17 cellular contexts compared by ENCODE assay signal in the genomic region with DNA sequence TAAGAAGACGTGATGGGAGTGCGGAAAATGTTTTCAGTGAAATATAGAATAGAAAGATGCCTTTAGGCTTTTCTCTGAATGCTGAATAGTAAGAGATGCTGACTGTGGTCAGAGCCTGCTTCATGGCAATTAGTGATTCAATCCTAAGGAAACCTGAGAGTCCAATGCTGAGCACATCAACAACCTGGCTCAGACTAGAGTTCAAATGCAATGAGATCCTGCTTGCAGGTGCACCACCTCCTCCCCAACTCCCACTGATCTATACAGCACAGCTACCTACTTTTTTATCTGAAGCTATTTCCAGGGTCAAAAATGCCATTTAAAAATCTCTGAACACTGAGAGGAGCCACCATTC.
DNase-seq lines count a peak whose midpoint lies in the region; ATAC-seq and TF ChIP-seq lines count a peak whose summit lies in the region.
"Had no signal": no experiment of that assay in that cellular context is flagged by ENCODE, and none has a peak within 500 bp of the region (broad histone marks: within the 10 kb centered on the region; RNA-seq: fewer than 3 reads in every experiment).

No MANE protein-coding gene starts in this region.

- no peak overlapping the region for H3K4me3 Mint-ChIP-seq in WTC11
- no peak overlapping the region for H3K4me3 Mint-ChIP-seq in mesothelial cell of epicardium

- peaks cover 0 to 4% (median 0%) of the 10 kb centered on the region in 11 experiments; a peak in 1 of 22 replicates for H3K9me3 ChIP-seq in BLaER1 treated with 17β-estradiol and CSF1 and Interleukin-3, amounts not matched to agents 10 nM and 100 nM (replicated peaks in 1 of 11)
- H3K9me3 ChIP-seq: body of pancreas, SK-N-SH had no signal

- H3K27me3 Mint-ChIP-seq in WTC11 (ENCODE audit: low read depth) (no peaks in the 10 kb centered on the region), mesothelial cell of epicardium (ENCODE audit: low read depth) (no peaks in the 10 kb centered on the region)

- CTCF ChIA-PET in WTC11 (lab: Charles Lee), result interaction anchor here (3.9 kb wide), 1 partner anchor 13 kb away, joined by 25 read pairs; no protein-coding TSS in a partner anchor
- CTCF ChIA-PET in HEK293T (lab: Yijun Ruan, JAX), result interaction anchor here (0.6 kb wide), 1 partner anchor 21 kb away, joined by 3 read pairs; no protein-coding TSS in a partner anchor

- H3K27ac ChIP-seq in BLaER1 treated with 17β-estradiol and CSF1 and Interleukin-3, amounts not matched to agents 10 nM and 100 nM, result no peak overlapping the region
- H3K27ac ChIP-seq: GM23248, skin epidermis had no signal

- ATAC-seq in WTC11 (0 out of 2 replicates have a peak, but pooled peaks have one; percentile 16), GM21529 (IDR thresholded peaks at IDR 0.05; ENCODE audit: unreplicated experiment) (no peak)
- ATAC-seq: body of pancreas had no signal

- H3K4me2 ChIP-seq in BLaER1 treated with 17β-estradiol and CSF1 and Interleukin-3, amounts not matched to agents 10 nM and 100 nM, result peak overlapping the region in 10 of 11 experiments; percentile 16 to 69 (median 37); a peak in 13 of 22 replicates
- H3K4me2 ChIP-seq: SK-N-SH had no signal

- H3K4me1 Mint-ChIP-seq in WTC11, result peaks cover 42% of the 10 kb centered on the region
- H3K4me1 Mint-ChIP-seq in mesothelial cell of epicardium, result peaks cover 37% of the 10 kb centered on the region

- peaks cover 0 to 100% (median 12%) of the 10 kb centered on the region in 11 experiments; a peak in 12 of 22 replicates for H4K20me1 ChIP-seq in BLaER1 treated with 17β-estradiol and CSF1 and Interleukin-3, amounts not matched to agents 10 nM and 100 nM

- peaks cover 0 to 17% (median 11%) of the 10 kb centered on the region in 11 experiments; a peak in 6 of 22 replicates for H3K36me3 ChIP-seq in BLaER1 treated with 17β-estradiol and CSF1 and Interleukin-3, amounts not matched to agents 10 nM and 100 nM

- H3K27me3 ChIP-seq in BLaER1 treated with 17β-estradiol and CSF1 and Interleukin-3, amounts not matched to agents 10 nM and 100 nM, result no peaks in the 10 kb centered on the region
- H3K27me3 ChIP-seq: body of pancreas had no signal

- no peak overlapping the region for H3K4me3 ChIP-seq in BLaER1 treated with 17β-estradiol and CSF1 and Interleukin-3, amounts not matched to agents 10 nM and 100 nM
- H3K4me3 ChIP-seq: body of pancreas, GM23248, lung, skin epidermis had no signal

- peaks cover 37 to 92% (median 58%) of the 10 kb centered on the region in 10 experiments for H3K4me1 ChIP-seq in BLaER1 treated with 17β-estradiol and CSF1 and Interleukin-3, amounts not matched to agents 10 nM and 100 nM

- POLR2A ChIA-PET in WTC11 (lab: Charles Lee), result interaction anchor here (0.5 kb wide), 1 partner anchor 66 kb away, joined by 15 read pairs; the partner anchor contains the start of gene AAK1
- POLR2A ChIA-PET in HEK293T (lab: Yijun Ruan, JAX), result no interaction called here

- DNase-seq in EH (ENCODE audit: low read depth) (peak; percentile 33), WTC11 (ENCODE audit: low spot score) (no peak), mesothelial cell of epicardium (ENCODE audit: low spot score in 2 of 2, unreplicated experiment in 2 of 2) (no peak), DMS114 treated with DMSO at 0.1 percent for 48 hours (lab: John Stamatoyannopoulos, UW; ENCODE audit: unreplicated experiment) (no peak), cerebellar cortex (ENCODE audit: low spot score) (no peak), HEK293T (ENCODE audit: extremely low spot score) (no peak)
- DNase-seq: activated effector memory CD4-positive, alpha-beta T cell treated with anti-CD3 and anti-CD28 coated beads, Interleukin-2, amount 50 U/mL, for 16 hours; body of pancreas; GM23248; NCI-H1048; OCI-M1; SK-N-SH; stimulated activated naive CD4-positive, alpha-beta T cell had no signal

- TF ChIP-seq CTCF in WTC11 (IDR thresholded peaks at IDR 0.05), result no peak
- TF ChIP-seq CTCF in mesothelial cell of epicardium (IDR thresholded peaks at IDR 0.05; ENCODE audit: unreplicated experiment), result no peak

- H3K27ac Mint-ChIP-seq in WTC11, result peak overlapping the region; percentile 24; the same call in 1 of the 2 replicates
- peak overlapping the region; percentile 33 for H3K27ac Mint-ChIP-seq in mesothelial cell of epicardium

- H3K9me3 Mint-ChIP-seq in WTC11, result no peaks in the 10 kb centered on the region
- H3K9me3 Mint-ChIP-seq in mesothelial cell of epicardium, result no peaks in the 10 kb centered on the region

- H3K36me3 Mint-ChIP-seq in WTC11, result no peaks in the 10 kb centered on the region
- H3K36me3 Mint-ChIP-seq in mesothelial cell of epicardium, result no peaks in the 10 kb centered on the region

- no peak overlapping the region for H3K9ac ChIP-seq in BLaER1 treated with 17β-estradiol and CSF1 and Interleukin-3, amounts not matched to agents 10 nM and 100 nM
- H3K9ac ChIP-seq: GM23248, SK-N-SH had no signal

TF ChIP-seq in WTC11, 78 proteins besides CTCF, POLR2A, EP300 and RAD21 (continues in another document):
- TF ChIP-seq GRHL2 (CRISPR knock-in tag; IDR thresholded peaks at IDR 0.05; ENCODE audit: insufficient replicate concordance, severe bottlenecking) (no peak), FOXK1 (CRISPR knock-in tag; IDR thresholded peaks at IDR 0.05) (no peak), PRRX2 (CRISPR knock-in tag; IDR thresholded peaks at IDR 0.05) (no peak), RORB (CRISPR knock-in tag; IDR thresholded peaks at IDR 0.05) (no peak), NR1H2 (CRISPR knock-in tag; IDR thresholded peaks at IDR 0.05) (no peak), FOXP1 (CRISPR knock-in tag; IDR thresholded peaks at IDR 0.05; ENCODE audit: borderline replicate concordance) (no peak), SMAD4 (CRISPR knock-in tag; IDR thresholded peaks at IDR 0.05) (no peak), ELF4 (CRISPR knock-in tag; IDR thresholded peaks at IDR 0.05; ENCODE audit: low read depth) (no peak)
- TF ChIP-seq, protein P1, sequence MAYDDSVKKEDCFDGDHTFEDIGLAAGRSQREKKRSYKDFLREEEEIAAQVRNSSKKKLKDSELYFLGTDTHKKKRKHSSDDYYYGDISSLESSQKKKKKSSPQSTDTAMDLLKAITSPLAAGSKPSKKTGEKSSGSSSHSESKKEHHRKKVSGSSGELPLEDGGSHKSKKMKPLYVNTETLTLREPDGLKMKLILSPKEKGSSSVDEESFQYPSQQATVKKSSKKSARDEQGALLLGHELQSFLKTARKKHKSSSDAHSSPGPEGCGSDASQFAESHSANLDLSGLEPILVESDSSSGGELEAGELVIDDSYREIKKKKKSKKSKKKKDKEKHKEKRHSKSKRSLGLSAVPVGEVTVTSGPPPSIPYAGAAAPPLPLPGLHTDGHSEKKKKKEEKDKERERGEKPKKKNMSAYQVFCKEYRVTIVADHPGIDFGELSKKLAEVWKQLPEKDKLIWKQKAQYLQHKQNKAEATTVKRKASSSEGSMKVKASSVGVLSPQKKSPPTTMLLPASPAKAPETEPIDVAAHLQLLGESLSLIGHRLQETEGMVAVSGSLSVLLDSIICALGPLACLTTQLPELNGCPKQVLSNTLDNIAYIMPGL (CRISPR knock-in tag; IDR thresholded peaks at IDR 0.05), result no peak
- TF ChIP-seq, protein P2, sequence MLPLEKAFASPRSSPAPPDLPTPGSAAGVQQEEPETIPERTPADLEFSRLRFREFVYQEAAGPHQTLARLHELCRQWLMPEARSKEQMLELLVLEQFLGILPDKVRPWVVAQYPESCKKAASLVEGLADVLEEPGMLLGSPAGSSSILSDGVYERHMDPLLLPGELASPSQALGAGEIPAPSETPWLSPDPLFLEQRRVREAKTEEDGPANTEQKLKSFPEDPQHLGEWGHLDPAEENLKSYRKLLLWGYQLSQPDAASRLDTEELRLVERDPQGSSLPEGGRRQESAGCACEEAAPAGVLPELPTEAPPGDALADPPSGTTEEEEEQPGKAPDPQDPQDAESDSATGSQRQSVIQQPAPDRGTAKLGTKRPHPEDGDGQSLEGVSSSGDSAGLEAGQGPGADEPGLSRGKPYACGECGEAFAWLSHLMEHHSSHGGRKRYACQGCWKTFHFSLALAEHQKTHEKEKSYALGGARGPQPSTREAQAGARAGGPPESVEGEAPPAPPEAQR (CRISPR knock-in tag; IDR thresholded peaks at IDR 0.05), result no peak

TF ChIP-seq in HEK293T, 16 proteins besides CTCF, POLR2A, EP300 and RAD21:
- no peak for TF ChIP-seq ZNF384 (IDR thresholded peaks at IDR 0.05)
